Comparison of ENCODE assay signal across 9 cellular contexts in genomic region chr14:68548194-68549056, GRCh38.
DNase-seq lines count a peak whose midpoint lies in the region; ATAC-seq and TF ChIP-seq lines count a peak whose summit lies in the region.
"Had no signal": no experiment of that assay in that cellular context is flagged by ENCODE, and none has a peak within 500 bp of the region (broad histone marks: within the 10 kb centered on the region; RNA-seq: fewer than 3 reads in every experiment).

No MANE protein-coding gene starts in this region.

- H4K20me1 ChIP-seq in osteoblast (ENCODE audit: insufficient read depth, low read length): no peaks in the 10 kb centered on the region

- H3K27ac ChIP-seq in osteoblast (ENCODE audit: low read depth, low read length): peak overlapping the region; percentile 99

- ATAC-seq in GM19324 (IDR thresholded peaks at IDR 0.05; ENCODE audit: low FRiP score, unreplicated experiment) (no peak), HG03196 (IDR thresholded peaks at IDR 0.05; ENCODE audit: unreplicated experiment) (no peak)

- no peak for TF ChIP-seq CTCF in fibroblast of villous mesenchyme (IDR thresholded peaks at IDR 0.05; ENCODE audit: insufficient read depth, low read depth, low read length)
- no peak for TF ChIP-seq CTCF in osteoblast (IDR thresholded peaks at IDR 0.05; ENCODE audit: extremely low read depth, low read depth, low read length)

- no peaks in the 10 kb centered on the region for H3K9me3 ChIP-seq in osteoblast (ENCODE audit: low read depth, low read length)

- H2AFZ ChIP-seq in osteoblast (ENCODE audit: low read length): peak overlapping the region; percentile 27

- no peaks in the 10 kb centered on the region for H3K36me3 ChIP-seq in osteoblast (ENCODE audit: insufficient read depth, low read length)

- peaks cover 42% of the 10 kb centered on the region for H3K4me1 ChIP-seq in osteoblast (ENCODE audit: insufficient read depth, low read length)

- peak overlapping the region; percentile 49 for H3K4me2 ChIP-seq in osteoblast (ENCODE audit: insufficient read depth, low read length)

- no peaks in the 10 kb centered on the region for H3K27me3 ChIP-seq in osteoblast (ENCODE audit: insufficient read depth, low read length)

- H3K4me3 ChIP-seq in fibroblast of villous mesenchyme (ENCODE audit: low read depth, low read length): no peak overlapping the region
- H3K4me3 ChIP-seq in osteoblast (ENCODE audit: insufficient read depth, low read length): peak overlapping the region; percentile 1

- no peaks in the 10 kb centered on the region for H3K79me2 ChIP-seq in osteoblast (ENCODE audit: insufficient read depth, low read length)

- DNase-seq in COR-L47 (lab: John Stamatoyannopoulos, UW): peak; percentile 42
- DNase-seq in SHP77 (lab: John Stamatoyannopoulos, UW): peak; percentile 39 to 78
- DNase-seq in fibroblast of villous mesenchyme (ENCODE audit: low read depth): peak; percentile 100
- peak; percentile 88 for DNase-seq in osteoblast (ENCODE audit: insufficient read length, low spot score, missing footprints)
- no peak for DNase-seq in activated naive CD4-positive, alpha-beta T cell treated with anti-CD3 and anti-CD28 coated beads, Interleukin-2, amount 50 U/mL, for 16 hours
- no peak for DNase-seq in NCI-H510A (lab: John Stamatoyannopoulos, UW)
- DNase-seq: activated naive CD8-positive, alpha-beta T cell treated with anti-CD3 and anti-CD28 coated beads, Interleukin-2, amount 10 ng/mL, durations not matched to agents 7 days and 5 days had no signal

Comparison
In these comparisons a context has a peak if more than half of its experiments do, and no peak if none do; other contexts are left out.
1. DNase-seq: peak in COR-L47 (single experiment), SHP77 (2 of 2), fibroblast of villous mesenchyme (single experiment) and osteoblast (single experiment); none in activated naive CD4-positive, alpha-beta T cell treated with anti-CD3 and anti-CD28 coated beads, Interleukin-2, amount 50 U/mL, for 16 hours (single experiment) and NCI-H510A (single experiment).